ENCODE assay signal across 10 cellular contexts in genomic region chr9:36150529-36151305, GRCh38. TPM values are rescaled to one million over a fixed set of nuclear protein-coding genes. Genes with fewer than 3 reads are reported as not detected.
DNase-seq lines count a peak whose midpoint lies in the region; ATAC-seq and TF ChIP-seq lines count a peak whose summit lies in the region.
"Had no signal": no experiment of that assay in that cellular context is flagged by ENCODE, and none has a peak within 500 bp of the region (broad histone marks: within the 10 kb centered on the region; RNA-seq: fewer than 3 reads in every experiment).

No MANE protein-coding gene starts in this region.

- no peak for ATAC-seq in GM21423 (IDR thresholded peaks at IDR 0.05; ENCODE audit: unreplicated experiment)

- peak; percentile 78 for DNase-seq in GM23248
- DNase-seq in RPMI7951 (ENCODE audit: low read depth) = peak; percentile 35
- no peak for DNase-seq in esophagus muscularis mucosa (ENCODE audit: extremely low spot score)
- DNase-seq in stimulated activated CD4-positive, alpha-beta T cell treated with anti-CD3 and anti-CD28 coated beads, Interleukin-4, amount 100 ng/mL, for 4 hours = no peak
- DNase-seq in globus pallidus (ENCODE audit: low spot score) = no peak
- no peak for DNase-seq in lower leg skin (ENCODE audit: low spot score in 2 of 2)
- DNase-seq: activated CD8-positive, alpha-beta memory T cell treated with anti-CD3 and anti-CD28 coated beads, Interleukin-2, amount 50 U/mL, for 4 hours had no signal

- H3K4me3 ChIP-seq in GM23248 (no peak overlapping the region), esophagus muscularis mucosa (no peak overlapping the region), skin epidermis (no peak overlapping the region), lower leg skin (ENCODE audit: low read depth, poor library complexity, severe bottlenecking) (no peak overlapping the region)
- H3K4me3 ChIP-seq: ovary had no signal

- WGBS in GM23248 (ENCODE audit: low coverage in 1 of 2, low lambda C conversion rate in 2 of 2, missing lambda C conversion rate in 2 of 2), 2 experiments = 60 to 74% methylated on average over 4 of the region's 4 CpGs
- WGBS in esophagus muscularis mucosa = 58% methylated on average over 3 of the region's 4 CpGs
- 64 to 78% methylated on average over 4 of the region's 4 CpGs for WGBS in lower leg skin, 2 donors

- H3K4me2 ChIP-seq in GM23248 (ENCODE audit: unreplicated experiment) = no peak overlapping the region

- in situ Hi-C loops in GM23248 (cut with MboI) = no loop called here

- no peaks in the 10 kb centered on the region for H4K20me1 ChIP-seq in GM23248 (ENCODE audit: insufficient read depth)

- H3K9me3 ChIP-seq in GM23248 (ENCODE audit: low read depth) (no peaks in the 10 kb centered on the region), esophagus muscularis mucosa (no peaks in the 10 kb centered on the region)
- H3K9me3 ChIP-seq: ovary had no signal

- intact Hi-C loops in esophagus muscularis mucosa (cut with DNase I) (no loop called here), lower leg skin (cut with DNase I; ENCODE audit: low total_unique reads) (no loop called here)

- no peaks in the 10 kb centered on the region for H3K36me3 ChIP-seq in GM23248 (ENCODE audit: low read depth)
- peaks cover 0 to 36% (median 6%) of the 10 kb centered on the region in 4 donors for H3K36me3 ChIP-seq in esophagus muscularis mucosa
- H3K36me3 ChIP-seq: ovary had no signal

- peaks cover 46% of the 10 kb centered on the region for H3F3A ChIP-seq in GM23248 (ENCODE audit: insufficient read depth)

- H3K27me3 ChIP-seq in GM23248 (replicated peaks; ENCODE audit: insufficient read depth) (no peaks in the 10 kb centered on the region), esophagus muscularis mucosa (no peaks in the 10 kb centered on the region)
- H3K27me3 ChIP-seq: ovary had no signal

- H3K4me1 ChIP-seq in GM23248 (ENCODE audit: insufficient read depth) (peaks cover 52% of the 10 kb centered on the region), esophagus muscularis mucosa (peaks cover 44 to 96% (median 88%) of the 10 kb centered on the region in 4 donors)

- no peaks in the 10 kb centered on the region for H3K79me2 ChIP-seq in GM23248 (ENCODE audit: insufficient read depth)

- TF ChIP-seq CTCF in esophagus muscularis mucosa (IDR thresholded peaks at IDR 0.05) = no peak
- no peak for TF ChIP-seq CTCF in lower leg skin (IDR thresholded peaks at IDR 0.05)

- H3K9me2 ChIP-seq in GM23248 (ENCODE audit: insufficient read depth) = no peaks in the 10 kb centered on the region

- no peak overlapping the region for H2AFZ ChIP-seq in GM23248

- H3K9ac ChIP-seq in GM23248 = no peak overlapping the region

- H3K27ac ChIP-seq in GM23248 (peak overlapping the region; percentile 67), esophagus muscularis mucosa (replicated peaks in 1 of 4) (peak overlapping the region; percentile 76 to 92 (median 86)), skin epidermis (peak overlapping the region in 19 of 21 experiments; percentile 43 to 94 (median 84))
- H3K27ac ChIP-seq: ovary had no signal

- TF ChIP-seq POLR2A in esophagus muscularis mucosa (IDR thresholded peaks at IDR 0.05; ENCODE audit: low read depth) (no peak), lower leg skin (IDR thresholded peaks at IDR 0.05) (no peak)

- no peak for TF ChIP-seq EP300 in esophagus muscularis mucosa (IDR thresholded peaks at IDR 0.05)

RNA-seq across cellular contexts. Expression of gene GLIPR2, which starts 14.2 kb away (rescaled TPM):
- total RNA-seq in GM23248 (2014; rRNA removed; shearing (Covaris generic)) = 27.5 and 32.9 TPM in 2 replicates
- 43.4 and 47.5 TPM in 2 replicates for polyA plus RNA-seq in GM23248 (2016; fragmentation: Nextera tagmentation; extraction: Ambion mirVana)
- 7.2 and 9.3 TPM in 2 replicates for total RNA-seq in RPMI7951 (2014; rRNA removed; shearing (Covaris generic))
- total RNA-seq in esophagus muscularis mucosa = 10 to 100 TPM; 51.3 to 84.9 (median 59.6) TPM
- total RNA-seq in lower leg skin = 10 to 100 TPM in 1 of 4 donors, 1 to 10 TPM in 3; 5.2 to 10.1 (median 6.5) TPM

RNA-seq across cellular contexts. Expression of gene CCIN, which starts 18.5 kb away (rescaled TPM):
- 0.51 and 2.8 TPM in 2 replicates for total RNA-seq in GM23248 (2014; rRNA removed; shearing (Covaris generic))
- 1.4 and 2.5 TPM in 2 replicates for polyA plus RNA-seq in GM23248 (2016; fragmentation: Nextera tagmentation; extraction: Ambion mirVana)
- 0.24 and 0.59 TPM in 2 replicates for total RNA-seq in RPMI7951 (2014; rRNA removed; shearing (Covaris generic))
- total RNA-seq in esophagus muscularis mucosa (1 to 10 TPM in 1 of 4 donors, under 1 TPM in 3; 0.39 to 1.0 (median 0.46) TPM), lower leg skin (not detected)

RNA-seq across cellular contexts. Expression of gene CLTA, which starts 40.0 kb away (rescaled TPM):
- 230 and 240 TPM in 2 replicates for total RNA-seq in GM23248 (2014; rRNA removed; shearing (Covaris generic))
- polyA plus RNA-seq in GM23248 (2016; fragmentation: Nextera tagmentation; extraction: Ambion mirVana) = 218 and 229 TPM in 2 replicates
- total RNA-seq in RPMI7951 (2014; rRNA removed; shearing (Covaris generic)) = 275 and 288 TPM in 2 replicates
- 100 to 1,000 TPM; 125 to 178 (median 159) TPM for total RNA-seq in esophagus muscularis mucosa
- total RNA-seq in lower leg skin = 100 to 1,000 TPM; 162 to 240 (median 213) TPM

Comparison
In these comparisons a context has a peak if more than half of its experiments do, and no peak if none do; other contexts are left out.
1. DNase-seq: peak in GM23248 (single experiment) and RPMI7951 (single experiment); none in esophagus muscularis mucosa (single experiment), stimulated activated CD4-positive, alpha-beta T cell treated with anti-CD3 and anti-CD28 coated beads, Interleukin-4, amount 100 ng/mL, for 4 hours (0 of 2), globus pallidus (single experiment) and lower leg skin (0 of 2).
2. Peak in every context shown above with its lines, with median percentiles within 50 percentile points of each other: H3K27ac ChIP-seq.